4 cellular contexts compared by ENCODE assay signal in genomic region chr1:2671656-2672055, GRCh38. TPM values are rescaled to one million over a fixed set of nuclear protein-coding genes. Genes with fewer than 3 reads are reported as not detected.
"Had no signal": no experiment of that assay in that cellular context is flagged by ENCODE, and none has a peak within 500 bp of the region (broad histone marks: within the 10 kb centered on the region; RNA-seq: fewer than 3 reads in every experiment).

No MANE protein-coding gene starts in this region.

RNA-seq across cellular contexts. Expression of gene MMEL1, which starts 38.8 kb away (rescaled TPM):
- total RNA-seq: epithelial cell of proximal tubule, foreskin keratinocyte, mammary epithelial cell, thoracic aorta had no signal
- polyA plus RNA-seq: mammary epithelial cell had no signal
